In genomic region chr5:76692274-76692540, GRCh38 we compare ENCODE assay signal across 1 cellular context.
TF ChIP-seq lines count a peak whose summit lies in the region.

No MANE protein-coding gene starts in this region.

TF ChIP-seq in endothelial cell of umbilical vein, 7 proteins besides CTCF, POLR2A, EP300 and RAD21:
- TF ChIP-seq EZH2 (IDR thresholded peaks at IDR 0.05; ENCODE audit: borderline replicate concordance, low read depth, low read length, severe bottlenecking) (no peak), POLR2AphosphoS5 (IDR thresholded peaks at IDR 0.05; ENCODE audit: insufficient read depth, low read depth, low read length) (no peak), MYC (IDR thresholded peaks at IDR 0.05; ENCODE audit: low read depth, low read length) (no peak), JUN (IDR thresholded peaks at IDR 0.05; ENCODE audit: borderline replicate concordance, insufficient read depth, insufficient read length, low read depth) (no peak), GATA2 (IDR thresholded peaks at IDR 0.05; ENCODE audit: insufficient read depth, insufficient read length, low read depth, low read length) (no peak), FOS (IDR thresholded peaks at IDR 0.05; ENCODE audit: borderline replicate concordance, insufficient read depth, low read length) (no peak), MAX (IDR thresholded peaks at IDR 0.05; ENCODE audit: insufficient read depth, insufficient read length) (no peak)
